Comparison of ENCODE assay signal across 9 cellular contexts in the genomic region with DNA sequence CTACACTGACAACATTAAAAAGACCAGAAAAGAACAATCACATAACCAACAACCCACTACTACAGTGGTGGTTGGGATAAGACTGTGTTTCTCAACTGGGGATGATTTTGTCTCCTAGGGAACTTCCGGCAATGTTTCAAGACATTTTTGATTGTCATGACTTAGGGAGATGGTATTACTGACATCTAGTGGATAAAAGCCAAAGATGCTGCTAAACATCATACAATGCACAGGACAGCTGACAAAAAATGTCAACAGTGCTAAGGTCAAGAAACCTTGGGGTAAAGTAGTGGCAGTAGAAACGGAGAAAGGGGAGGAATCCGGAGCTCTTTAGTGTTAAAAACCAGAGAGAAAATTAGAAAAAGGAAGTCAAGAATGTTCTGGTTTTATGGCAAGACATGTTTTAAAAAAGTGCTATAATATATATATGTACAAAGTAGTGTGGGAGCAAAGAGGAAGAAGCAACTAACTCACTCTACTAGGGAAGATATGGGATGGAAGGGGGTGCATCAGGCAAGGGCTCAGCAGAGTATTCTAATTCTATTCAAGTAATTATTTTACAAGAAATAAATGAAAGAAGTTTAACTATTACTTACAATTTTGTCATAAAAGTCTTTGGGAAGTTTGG. TPM values are rescaled to one million over a fixed set of nuclear protein-coding genes. Genes with fewer than 3 reads are reported as not detected.
DNase-seq lines count a peak whose midpoint lies in the region; ATAC-seq and TF ChIP-seq lines count a peak whose summit lies in the region.
"Had no signal": no experiment of that assay in that cellular context is flagged by ENCODE, and none has a peak within 500 bp of the region (broad histone marks: within the 10 kb centered on the region; RNA-seq: fewer than 3 reads in every experiment).

No MANE protein-coding gene starts in this region.

- no peak for ATAC-seq in HG03571 (IDR thresholded peaks at IDR 0.05; ENCODE audit: unreplicated experiment)
- no peak for ATAC-seq in HG02840 (IDR thresholded peaks at IDR 0.05; ENCODE audit: low FRiP score, unreplicated experiment)
- no peak for ATAC-seq in GM18498 (IDR thresholded peaks at IDR 0.05; ENCODE audit: unreplicated experiment)

- POLR2A ChIA-PET in AG04449 (lab: Yijun Ruan, JAX): no interaction called here

- TF ChIP-seq CTCF in AG04449 (IDR thresholded peaks at IDR 0.05; ENCODE audit: insufficient read depth, low read length, missing control alignments): peak; percentile 19
- peak; percentile 45 for TF ChIP-seq CTCF in GM12873 (IDR thresholded peaks at IDR 0.05; ENCODE audit: insufficient read depth, low read depth, low read length, missing control alignments)

- CTCF ChIA-PET in AG04449 (lab: Yijun Ruan, JAX): interaction anchor here (0.9 to 1.5 kb wide), 4 partner anchors 9 to 419 kb away, joined by 3 to 5 read pairs (median 4); no protein-coding TSS in a partner anchor

- H3K4me3 ChIP-seq in AG04449 (ENCODE audit: low read depth, low read length): no peak overlapping the region
- H3K4me3 ChIP-seq: adrenal gland had no signal

- DNase-seq in AG04449 (ENCODE audit: low read depth, low spot score): peak; percentile 9
- DNase-seq in RPMI7951 (ENCODE audit: low read depth): peak; percentile 47
- DNase-seq in germinal center (ENCODE audit: low spot score): peak; percentile 4
- DNase-seq in NCI-H187 (lab: John Stamatoyannopoulos, UW): no peak
- DNase-seq: adrenal gland had no signal

RNA-seq across cellular contexts. Expression of a gene that starts 37.2 kb away (rescaled TPM):
- 83.3 and 92.9 TPM in 2 replicates for total RNA-seq in RPMI7951 (2014; rRNA removed; shearing (Covaris generic))

Comparison
In these comparisons a context has a peak if more than half of its experiments do, and no peak if none do; other contexts are left out.
1. DNase-seq: peak in AG04449 (single experiment), RPMI7951 (single experiment) and germinal center (single experiment); none in NCI-H187 (0 of 2).